In genomic region chr22:19875061-19875530, GRCh38 we compare ENCODE assay signal across 9 cellular contexts. TPM values are rescaled to one million over a fixed set of nuclear protein-coding genes. Genes with fewer than 3 reads are reported as not detected.
DNase-seq lines count a peak whose midpoint lies in the region; ATAC-seq and TF ChIP-seq lines count a peak whose summit lies in the region.
"Had no signal": no experiment of that assay in that cellular context is flagged by ENCODE, and none has a peak within 500 bp of the region (broad histone marks: within the 10 kb centered on the region; RNA-seq: fewer than 3 reads in every experiment).

No MANE protein-coding gene starts in this region.

- WGBS in psoas muscle, 3 donors: 80 to 86% (median 83%) methylated on average over 10 to 12 of the region's 12 CpGs

- no peak for TF ChIP-seq CTCF in CD8-positive, alpha-beta T cell (IDR thresholded peaks at IDR 0.05)
- TF ChIP-seq CTCF in RWPE2 (IDR thresholded peaks at IDR 0.05; ENCODE audit: poor library complexity, severe bottlenecking) (no peak), left ventricle myocardium inferior (IDR thresholded peaks at IDR 0.05; ENCODE audit: borderline replicate concordance) (no peak), psoas muscle (IDR thresholded peaks at IDR 0.05) (no peak), Caco-2 (IDR thresholded peaks at IDR 0.05; ENCODE audit: insufficient read depth in 1 of 2, low read depth in 1 of 2, low read length in 1 of 2, severe bottlenecking in 1 of 2, unreplicated experiment in 1 of 2) (no peak)

- peaks cover 31% of the 10 kb centered on the region for H3K4me1 ChIP-seq in CD8-positive, alpha-beta T cell (ENCODE audit: insufficient read depth, low read length)
- H3K4me1 ChIP-seq in RWPE2 (ENCODE audit: insufficient read depth, poor library complexity, severe bottlenecking): peaks cover 22% of the 10 kb centered on the region
- peaks cover 23% of the 10 kb centered on the region for H3K4me1 ChIP-seq in left ventricle myocardium inferior
- H3K4me1 ChIP-seq in psoas muscle: no peaks in the 10 kb centered on the region
- peaks cover 6% of the 10 kb centered on the region for H3K4me1 ChIP-seq in Caco-2

- BruUV-seq in Caco-2 (replicated peaks; lab: Mats Ljungman, UMichigan): no TSS peak

- H3K27ac Mint-ChIP-seq in CD8-positive, alpha-beta T cell: peak overlapping the region; percentile 82
- no peak overlapping the region for H3K27ac Mint-ChIP-seq in Caco-2 (ENCODE audit: unreplicated experiment)
- H3K27ac Mint-ChIP-seq: stimulated activated naive CD8-positive, alpha-beta T cell treated with anti-CD3 and anti-CD28 coated beads, Interleukin-15, Interleukin-2, amounts not matched to agents 100 ng/mL and 50 ng/mL, for 24 hours had no signal

- no peak for ATAC-seq in CD8-positive, alpha-beta T cell
- no peak for ATAC-seq in RWPE2 (ENCODE audit: low read depth)
- no peak for ATAC-seq in psoas muscle
- ATAC-seq in GM21515 (IDR thresholded peaks at IDR 0.05; ENCODE audit: unreplicated experiment): no peak

- DNase-seq in CD8-positive, alpha-beta T cell: no peak
- DNase-seq in RWPE2 (ENCODE audit: low spot score) (peak; percentile 56), left ventricle myocardium inferior (no peak), psoas muscle (peak; percentile 7 to 39), foreskin melanocyte (no peak), Caco-2 (no peak), caudate nucleus (lab: John Stamatoyannopoulos, UW) (no peak)

- H3K27ac ChIP-seq in CD8-positive, alpha-beta T cell (ENCODE audit: low read depth, low read length): no peak overlapping the region
- H3K27ac ChIP-seq in RWPE2 (ENCODE audit: poor library complexity, severe bottlenecking) (peak overlapping the region; percentile 98), left ventricle myocardium inferior (replicated peaks) (peak overlapping the region; percentile 59), psoas muscle (no peak overlapping the region), caudate nucleus (ENCODE audit: low read depth, low read length) (no peak overlapping the region)

- no peaks in the 10 kb centered on the region for H3K27me3 Mint-ChIP-seq in CD8-positive, alpha-beta T cell (ENCODE audit: low read depth)
- no peaks in the 10 kb centered on the region for H3K27me3 Mint-ChIP-seq in Caco-2 (ENCODE audit: insufficient read depth, unreplicated experiment)
- H3K27me3 Mint-ChIP-seq: stimulated activated naive CD8-positive, alpha-beta T cell treated with anti-CD3 and anti-CD28 coated beads, Interleukin-15, Interleukin-2, amounts not matched to agents 100 ng/mL and 50 ng/mL, for 24 hours had no signal

- CTCF ChIA-PET in CD8-positive, alpha-beta T cell (lab: Charles Lee): interaction anchor here (1.0 to 1.4 kb wide), 2 partner anchors 9 to 10 kb away, joined by 3 read pairs; no protein-coding TSS in a partner anchor
- CTCF ChIA-PET in Caco-2 (lab: Charles Lee): no interaction called here

- H3K36me3 ChIP-seq in CD8-positive, alpha-beta T cell (ENCODE audit: insufficient read depth, low read length): no peaks in the 10 kb centered on the region
- H3K36me3 ChIP-seq in RWPE2 (ENCODE audit: low read depth) (peaks cover 6% of the 10 kb centered on the region; the same call in 1 of the 2 replicates), left ventricle myocardium inferior (no peaks in the 10 kb centered on the region), psoas muscle (ENCODE audit: insufficient read depth in 1 of 2, low read depth in 1 of 2) (peaks cover 0 to 34% of the 10 kb centered on the region in 2 donors), Caco-2 (ENCODE audit: control insufficient read depth, insufficient read depth, low read length) (no peaks in the 10 kb centered on the region; the same call in 1 of the 2 replicates)

- H3K36me3 Mint-ChIP-seq in CD8-positive, alpha-beta T cell: no peaks in the 10 kb centered on the region
- H3K36me3 Mint-ChIP-seq in Caco-2 (ENCODE audit: insufficient read depth, unreplicated experiment): peaks cover 6% of the 10 kb centered on the region

- no peak overlapping the region for H3K4me3 Mint-ChIP-seq in CD8-positive, alpha-beta T cell
- H3K4me3 Mint-ChIP-seq in Caco-2 (ENCODE audit: unreplicated experiment): no peak overlapping the region
- H3K4me3 Mint-ChIP-seq: stimulated activated naive CD8-positive, alpha-beta T cell treated with anti-CD3 and anti-CD28 coated beads, Interleukin-15, Interleukin-2, amounts not matched to agents 100 ng/mL and 50 ng/mL, for 24 hours had no signal

- intact Hi-C loops in CD8-positive, alpha-beta T cell (cut with DNase I, micrococcal nuclease): loop anchor here in 1 of 2 experiments (2.0 kb wide), 1 partner anchor 16 kb away; no protein-coding TSS in a partner anchor
- intact Hi-C loops in left ventricle myocardium inferior (cut with micrococcal nuclease): no loop called here
- intact Hi-C loops in psoas muscle (cut with DNase I): no loop called here
- intact Hi-C loops in Caco-2 (cut with micrococcal nuclease; ENCODE audit: unreplicated experiment): no loop called here

- no peak overlapping the region for H3K4me3 ChIP-seq in CD8-positive, alpha-beta T cell (ENCODE audit: low read depth, low read length)
- H3K4me3 ChIP-seq in RWPE2 (ENCODE audit: severe bottlenecking) (no peak overlapping the region), left ventricle myocardium inferior (no peak overlapping the region), psoas muscle (no peak overlapping the region), Caco-2 (ENCODE audit: low read depth, low read length) (no peak overlapping the region)

- POLR2A ChIA-PET in CD8-positive, alpha-beta T cell (lab: Charles Lee): interaction anchor here (1.1 to 2.6 kb wide), 5 partner anchors 11 to 23 kb away, joined by 3 to 17 read pairs (median 5); no protein-coding TSS in a partner anchor
- POLR2A ChIA-PET in Caco-2 (lab: Charles Lee): no interaction called here

- no peaks in the 10 kb centered on the region for H3K9me3 Mint-ChIP-seq in CD8-positive, alpha-beta T cell
- H3K9me3 Mint-ChIP-seq in Caco-2 (ENCODE audit: unreplicated experiment): no peaks in the 10 kb centered on the region
- H3K9me3 Mint-ChIP-seq: stimulated activated naive CD8-positive, alpha-beta T cell treated with anti-CD3 and anti-CD28 coated beads, Interleukin-15, Interleukin-2, amounts not matched to agents 100 ng/mL and 50 ng/mL, for 24 hours had no signal

- H3K27me3 ChIP-seq in CD8-positive, alpha-beta T cell (ENCODE audit: insufficient read depth, low read length): no peaks in the 10 kb centered on the region
- no peaks in the 10 kb centered on the region for H3K27me3 ChIP-seq in RWPE2 (ENCODE audit: insufficient read depth, poor library complexity, severe bottlenecking)
- no peaks in the 10 kb centered on the region for H3K27me3 ChIP-seq in left ventricle myocardium inferior (ENCODE audit: low read depth)
- no peaks in the 10 kb centered on the region for H3K27me3 ChIP-seq in psoas muscle (ENCODE audit: insufficient read depth in 3 of 3, low read length in 2 of 3)
- H3K27me3 ChIP-seq in Caco-2 (replicated peaks; ENCODE audit: control insufficient read depth, insufficient read depth, low read length): no peaks in the 10 kb centered on the region

- H3K4me1 Mint-ChIP-seq in CD8-positive, alpha-beta T cell (ENCODE audit: low read depth): peaks cover 14% of the 10 kb centered on the region
- peaks cover 1% of the 10 kb centered on the region for H3K4me1 Mint-ChIP-seq in Caco-2 (ENCODE audit: low read depth, unreplicated experiment)

- H3K9me3 ChIP-seq in CD8-positive, alpha-beta T cell (ENCODE audit: low read length): no peaks in the 10 kb centered on the region
- no peaks in the 10 kb centered on the region for H3K9me3 ChIP-seq in RWPE2 (ENCODE audit: severe bottlenecking)
- H3K9me3 ChIP-seq in left ventricle myocardium inferior (replicated peaks): no peaks in the 10 kb centered on the region
- no peaks in the 10 kb centered on the region for H3K9me3 ChIP-seq in psoas muscle
- no peaks in the 10 kb centered on the region for H3K9me3 ChIP-seq in Caco-2

RNA-seq across cellular contexts. Expression of gene GNB1L, which starts 20.4 kb away (rescaled TPM):
- 1 to 10 TPM; 5.8 to 6.9 TPM for total RNA-seq in CD8-positive, alpha-beta T cell
- 2.9 TPM for total RNA-seq in left ventricle myocardium inferior
- total RNA-seq in psoas muscle: 1 to 10 TPM; 1.5 to 3.4 (median 3.0) TPM
- polyA plus RNA-seq in psoas muscle: 1 to 10 TPM; 3.3 to 7.6 (median 3.6) TPM
- 13.4 and 15.8 TPM in 2 replicates for total RNA-seq in Caco-2 (2022)

RNA-seq across cellular contexts. Expression of gene RTL10, which starts 20.4 kb away (rescaled TPM):
- 10 to 100 TPM; 21.5 to 22.9 TPM for total RNA-seq in CD8-positive, alpha-beta T cell
- total RNA-seq in left ventricle myocardium inferior (6.6 TPM), psoas muscle (1 to 10 TPM; 5.3 to 9.7 (median 8.1) TPM), Caco-2 (2022) (27.5 and 29.7 TPM in 2 replicates)
- 1 to 10 TPM; 5.9 to 7.9 (median 6.3) TPM for polyA plus RNA-seq in psoas muscle

Comparison
In these comparisons a context has a peak if more than half of its experiments do, and no peak if none do; other contexts are left out.
1. DNase-seq: peak in RWPE2 (single experiment) and psoas muscle (2 of 2); none in CD8-positive, alpha-beta T cell (0 of 7), left ventricle myocardium inferior (single experiment), foreskin melanocyte (single experiment), Caco-2 (0 of 2) and caudate nucleus (0 of 61).
2. H3K27ac ChIP-seq: peak in RWPE2 (single experiment) and left ventricle myocardium inferior (single experiment); none in CD8-positive, alpha-beta T cell (single experiment), psoas muscle (single experiment) and caudate nucleus (single experiment).